ENCODE assay signal across 8 cellular contexts in the genomic region with DNA sequence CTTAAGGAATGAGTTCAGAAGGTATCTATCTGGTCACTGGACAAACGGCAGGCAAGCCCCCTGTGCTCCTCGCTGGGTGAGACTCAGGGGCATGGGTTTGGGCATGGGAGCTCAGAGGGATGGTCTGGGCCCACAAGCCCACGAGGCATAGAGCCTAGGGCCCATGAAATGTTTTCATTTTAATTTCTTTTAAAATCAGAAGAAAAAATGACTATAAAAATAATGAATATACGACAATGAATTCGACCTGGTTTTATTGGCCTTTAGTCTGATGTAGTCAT.
DNase-seq lines count a peak whose midpoint lies in the region; ATAC-seq and TF ChIP-seq lines count a peak whose summit lies in the region.

No MANE protein-coding gene starts in this region.

- TF ChIP-seq CTCF in AG09309 (IDR thresholded peaks at IDR 0.05; ENCODE audit: control insufficient read depth, insufficient read depth, low read depth, low read length, missing control alignments): no peak

- H3K9me3 Mint-ChIP-seq in central memory CD8-positive, alpha-beta T cell: no peaks in the 10 kb centered on the region
- peaks cover 0 to 2% (median 0%) of the 10 kb centered on the region in 11 donors for H3K9me3 Mint-ChIP-seq in naive thymus-derived CD4-positive, alpha-beta T cell

- H3K4me3 Mint-ChIP-seq in central memory CD8-positive, alpha-beta T cell: peak overlapping the region; percentile 86
- H3K4me3 Mint-ChIP-seq in naive thymus-derived CD4-positive, alpha-beta T cell: peak overlapping the region; percentile 78 to 96 (median 92)

- H3K27me3 ChIP-seq in naive thymus-derived CD4-positive, alpha-beta T cell (ENCODE audit: control insufficient read depth in 2 of 2, insufficient read depth in 2 of 2, low read length in 2 of 2): no peaks in the 10 kb centered on the region

- H3K36me3 ChIP-seq in naive thymus-derived CD4-positive, alpha-beta T cell (ENCODE audit: control insufficient read depth in 2 of 3, insufficient read depth in 3 of 3, low read length in 3 of 3): no peaks in the 10 kb centered on the region

- H3K27me3 Mint-ChIP-seq in central memory CD8-positive, alpha-beta T cell: no peaks in the 10 kb centered on the region
- H3K27me3 Mint-ChIP-seq in naive thymus-derived CD4-positive, alpha-beta T cell: no peaks in the 10 kb centered on the region

- intact Hi-C loops in naive thymus-derived CD4-positive, alpha-beta T cell (cut with micrococcal nuclease): loop anchor here (1.0 to 5.0 kb wide), 3 partner anchors 14 to 242 kb away; a partner anchor contains a TSS

- H3K27ac Mint-ChIP-seq in central memory CD8-positive, alpha-beta T cell (ENCODE audit: low read depth): peak overlapping the region; percentile 83
- H3K27ac Mint-ChIP-seq in naive thymus-derived CD4-positive, alpha-beta T cell: peak overlapping the region; percentile 92 to 99 (median 96)

- POLR2A ChIA-PET in naive thymus-derived CD4-positive, alpha-beta T cell (lab: Charles Lee): interaction anchor here (1.3 to 6.8 kb wide), 7 partner anchors 12 to 94 kb away, joined by 4 to 104 read pairs (median 13); no protein-coding TSS in a partner anchor

- ATAC-seq in central memory CD8-positive, alpha-beta T cell (replicated peaks; ENCODE audit: extremely low read depth, poor library complexity, severe bottlenecking): no peak
- ATAC-seq in naive thymus-derived CD4-positive, alpha-beta T cell: no peak

- H3K4me1 Mint-ChIP-seq in central memory CD8-positive, alpha-beta T cell: peaks cover 31% of the 10 kb centered on the region
- peaks cover 27 to 87% (median 71%) of the 10 kb centered on the region in 7 donors for H3K4me1 Mint-ChIP-seq in naive thymus-derived CD4-positive, alpha-beta T cell

- peak overlapping the region; percentile 75 for H3K4me3 ChIP-seq in AG09309 (ENCODE audit: control insufficient read depth, low read depth, low read length)
- H3K4me3 ChIP-seq in naive thymus-derived CD4-positive, alpha-beta T cell (ENCODE audit: low read length): peak overlapping the region; percentile 54

- H3K36me3 Mint-ChIP-seq in central memory CD8-positive, alpha-beta T cell (ENCODE audit: insufficient read depth): peaks cover 8% of the 10 kb centered on the region
- H3K36me3 Mint-ChIP-seq in naive thymus-derived CD4-positive, alpha-beta T cell: peaks cover 0 to 3% (median 0%) of the 10 kb centered on the region in 5 donors

- CTCF ChIA-PET in naive thymus-derived CD4-positive, alpha-beta T cell (lab: Charles Lee): interaction anchor here (2.3 kb wide), 1 partner anchor 10 kb away, joined by 9 read pairs; no protein-coding TSS in a partner anchor

- H3K9me3 ChIP-seq in naive thymus-derived CD4-positive, alpha-beta T cell (ENCODE audit: control insufficient read depth in 2 of 3, low read length in 3 of 3): no peaks in the 10 kb centered on the region

- H3K27ac ChIP-seq in naive thymus-derived CD4-positive, alpha-beta T cell (ENCODE audit: low read depth, low read length): peak overlapping the region; percentile 92

- peaks cover 25 to 58% of the 10 kb centered on the region in 2 donors for H3K4me1 ChIP-seq in naive thymus-derived CD4-positive, alpha-beta T cell (ENCODE audit: control insufficient read depth in 2 of 2, insufficient read depth in 2 of 2, low read length in 2 of 2)

- DNase-seq in AG09309 (ENCODE audit: low read depth): no peak
- DNase-seq in LHCN-M2 (ENCODE audit: low read depth): peak; percentile 46
- DNase-seq in central memory CD8-positive, alpha-beta T cell (ENCODE audit: low spot score in 2 of 2): no peak
- no peak for DNase-seq in naive thymus-derived CD4-positive, alpha-beta T cell
- DNase-seq in Ammon's horn (ENCODE audit: low spot score): no peak
- no peak for DNase-seq in iPS-NIHi7 (ENCODE audit: extremely low spot score)
- no peak for DNase-seq in DMS 273 (lab: John Stamatoyannopoulos, UW; ENCODE audit: unreplicated experiment)
- no peak for DNase-seq in NCI-H1436 treated with DMSO at 0.1 percent for 48 hours (lab: John Stamatoyannopoulos, UW)
